ENCODE assay signal across 10 cellular contexts in genomic region chr18:10660485-10660884, GRCh38.
DNase-seq lines count a peak whose midpoint lies in the region; ATAC-seq, FAIRE-seq and TF ChIP-seq lines count a peak whose summit lies in the region.
"Had no signal": no experiment of that assay in that cellular context is flagged by ENCODE, and none has a peak within 500 bp of the region (broad histone marks: within the 10 kb centered on the region; RNA-seq: fewer than 3 reads in every experiment).

No MANE protein-coding gene starts in this region.

- in situ Hi-C loops in GM13976 (cut with MboI; ENCODE audit: low sequenced_read_pairs, unreplicated experiment), result no loop called here

- TF ChIP-seq CTCF in foreskin fibroblast (IDR thresholded peaks at IDR 0.05; ENCODE audit: low read depth, low read length) (no peak), retinal pigment epithelial cell (conservative IDR thresholded peaks at IDR 0.05; ENCODE audit: low read depth, low read length) (no peak), GM13976 (IDR thresholded peaks at IDR 0.05; ENCODE audit: borderline replicate concordance, control extremely low read depth, extremely low read depth, insufficient read depth, missing control alignments) (no peak)

- ATAC-seq in HG02623 (IDR thresholded peaks at IDR 0.05; ENCODE audit: unreplicated experiment) (no peak), HG02588 (IDR thresholded peaks at IDR 0.05; ENCODE audit: unreplicated experiment) (no peak)

- DNase-seq in GM04504 (ENCODE audit: low read depth) (peak; percentile 68), RCC 7860 (ENCODE audit: low spot score) (peak; percentile 44), foreskin fibroblast (peak; percentile 25 to 85), retinal pigment epithelial cell (ENCODE audit: low read depth) (peak; percentile 72), GM13976 (ENCODE audit: low spot score) (no peak)
- DNase-seq in activated CD4-positive, CD25-positive, alpha-beta regulatory T cell treated with anti-CD3 and anti-CD28 coated beads, Interleukin-2, amount 50 U/mL, for 72 hours, result no peak
- DNase-seq: activated naive CD8-positive, alpha-beta T cell treated with anti-CD3 and anti-CD28 coated beads for 36 hours; NCI-H2107 had no signal

- H3K4me3 ChIP-seq in foreskin fibroblast (ENCODE audit: low read depth in 1 of 2, low read length in 2 of 2) (peak overlapping the region in 1 of 2 donors; percentile 2), retinal pigment epithelial cell (ENCODE audit: low read length) (no peak overlapping the region)

- no peak for FAIRE-seq in RCC 7860 (lab: Jason Lieb, UNC)

Comparison
In these comparisons a context has a peak if more than half of its experiments do, and no peak if none do; other contexts are left out.
1. DNase-seq: peak in GM04504 (single experiment), RCC 7860 (single experiment), foreskin fibroblast (2 of 2) and retinal pigment epithelial cell (single experiment); none in activated CD4-positive, CD25-positive, alpha-beta regulatory T cell treated with anti-CD3 and anti-CD28 coated beads, Interleukin-2, amount 50 U/mL, for 72 hours (single experiment) and GM13976 (single experiment).